In genomic region chr10:100496567-100496966, GRCh38 we compare ENCODE assay signal across 25 cellular contexts. TPM values are rescaled to one million over a fixed set of nuclear protein-coding genes. Genes with fewer than 3 reads are reported as not detected.
"Had no signal": no experiment of that assay in that cellular context is flagged by ENCODE, and none has a peak within 500 bp of the region (broad histone marks: within the 10 kb centered on the region; RNA-seq: fewer than 3 reads in every experiment).

No MANE protein-coding gene starts in this region.

- H3K4me1 ChIP-seq: body of pancreas, esophagus muscularis mucosa, heart right ventricle, left lung, sigmoid colon, suprapubic skin, vagina had no signal

- H3K27ac ChIP-seq: body of pancreas, esophagus muscularis mucosa, heart right ventricle, left lung, sigmoid colon, suprapubic skin, vagina, VCaP had no signal

- H3K4me1 Mint-ChIP-seq: nephron progenitor cell had no signal

- H3K4me3 Mint-ChIP-seq: activated naive CD8-positive, alpha-beta T cell; nephron progenitor cell; T-cell had no signal

- H3K9me3 ChIP-seq: body of pancreas, esophagus muscularis mucosa, heart right ventricle, left lung, sigmoid colon, suprapubic skin, vagina had no signal

- DNase-seq: activated CD4-positive, CD25-positive, alpha-beta regulatory T cell treated with anti-CD3 and anti-CD28 coated beads, Interleukin-2, amount 50 U/mL, for 72 hours; activated effector memory CD4-positive, alpha-beta T cell treated with Interleukin-2 at 50 U/mL for 16 hours; body of pancreas; dermis blood vessel endothelial cell; effector memory CD4-positive, alpha-beta T cell; heart right ventricle; left lung; mammary epithelial cell; midbrain; nephron progenitor cell; nucleus accumbens; sigmoid colon; stimulated activated naive CD4-positive, alpha-beta T cell treated with Interleukin-2 at 50 U/mL for 16 hours; T-cell; trophoblast cell had no signal

- H3K27me3 ChIP-seq: body of pancreas, esophagus muscularis mucosa, heart right ventricle, left lung, sigmoid colon, suprapubic skin, vagina had no signal

- H3K27me3 Mint-ChIP-seq: activated naive CD8-positive, alpha-beta T cell; T-cell had no signal

- ATAC-seq: body of pancreas, heart right ventricle, left lung, SK-N-SH treated with all-trans-retinoic acid at 6 μM for 48 hours, T-cell had no signal

- H3K4me3 ChIP-seq: body of pancreas, esophagus muscularis mucosa, heart right ventricle, left lung, sigmoid colon, suprapubic skin, vagina had no signal

- H3K27ac Mint-ChIP-seq: activated naive CD8-positive, alpha-beta T cell; nephron progenitor cell; T-cell had no signal

- H3K9me3 Mint-ChIP-seq: nephron progenitor cell, T-cell had no signal

RNA-seq across cellular contexts. Expression of gene WNT8B, which starts 33.8 kb away (rescaled TPM):
- total RNA-seq: body of pancreas, cardiac septum, dermis blood vessel endothelial cell, endothelial cell of umbilical vein, esophagus muscularis mucosa, heart right ventricle, kidney epithelial cell, mammary epithelial cell, renal cortical epithelial cell, sigmoid colon, vagina had no signal
- polyA plus RNA-seq: endothelial cell of umbilical vein, heart right ventricle, mammary epithelial cell had no signal
